Comparison of ENCODE assay signal across 12 cellular contexts in genomic region chr17:62800580-62800979, GRCh38. TPM values are rescaled to one million over a fixed set of nuclear protein-coding genes. Genes with fewer than 3 reads are reported as not detected.
A peak's percentile ranks its signal among the peaks of the same experiment; 100 is the strongest.
DNase-seq lines count a peak whose midpoint lies in the region; ATAC-seq and TF ChIP-seq lines count a peak whose summit lies in the region.
"Had no signal": no experiment of that assay in that cellular context is flagged by ENCODE, and none has a peak within 500 bp of the region (broad histone marks: within the 10 kb centered on the region; RNA-seq: fewer than 3 reads in every experiment).

No MANE protein-coding gene starts in this region.

- H3K4me2 ChIP-seq in PC-3 (ENCODE audit: low read length) = peak overlapping the region; percentile 75
- no peak overlapping the region for H3K4me2 ChIP-seq in smooth muscle cell

- 29% methylated on average over 7 of the region's 7 CpGs for WGBS in smooth muscle cell (ENCODE audit: low lambda C conversion rate)

- DNase-seq in NCI-H2107 treated with DMSO at 0.1 percent for 48 hours (lab: John Stamatoyannopoulos, UW; ENCODE audit: unreplicated experiment) (peak; percentile 10), NCI-H2107 (lab: John Stamatoyannopoulos, UW) (no peak), PC-3 (peak; percentile 96), foreskin keratinocyte (peak; percentile 71 to 80), smooth muscle cell (lab: John Stamatoyannopoulos, UW; ENCODE audit: unreplicated experiment) (no peak), Peyer's patch (no peak)
- no peak for DNase-seq in stimulated activated naive CD4-positive, alpha-beta T cell treated with Interleukin-2 at 50 U/mL for 16 hours (lab: John Stamatoyannopoulos, UW)
- DNase-seq: activated CD8-positive, alpha-beta memory T cell treated with anti-CD3 and anti-CD28 coated beads, Interleukin-2, amount 50 U/mL, for 48 hours; effector CD4-positive, alpha-beta T cell had no signal

- H3K4me3 ChIP-seq in PC-3 (ENCODE audit: low read length) (peak overlapping the region; percentile 56), smooth muscle cell (no peak overlapping the region), Peyer's patch (no peak overlapping the region)
- H3K4me3 ChIP-seq: suprapubic skin had no signal

- H3K9me3 ChIP-seq in PC-3 (ENCODE audit: low read length) = no peaks in the 10 kb centered on the region
- H3K9me3 ChIP-seq in smooth muscle cell (replicated peaks; ENCODE audit: low read depth) = no peaks in the 10 kb centered on the region
- H3K9me3 ChIP-seq in Peyer's patch = no peaks in the 10 kb centered on the region
- H3K9me3 ChIP-seq: suprapubic skin had no signal

- intact Hi-C loops in PC-3 (cut with micrococcal nuclease) = no loop called here

- peak overlapping the region; percentile 39 for H3K9ac ChIP-seq in PC-3 (ENCODE audit: low read length)
- peak overlapping the region; percentile 69 for H3K9ac ChIP-seq in smooth muscle cell (ENCODE audit: low read depth)

- no peaks in the 10 kb centered on the region for H3K36me3 ChIP-seq in PC-3 (ENCODE audit: low read depth, low read length)
- no peaks in the 10 kb centered on the region for H3K36me3 ChIP-seq in smooth muscle cell (ENCODE audit: low read depth)
- no peaks in the 10 kb centered on the region for H3K36me3 ChIP-seq in Peyer's patch
- H3K36me3 ChIP-seq: suprapubic skin had no signal

- H3K79me2 ChIP-seq in PC-3 (ENCODE audit: low read length) (no peaks in the 10 kb centered on the region), smooth muscle cell (ENCODE audit: low read depth) (no peaks in the 10 kb centered on the region)

- peak; percentile 99 for ATAC-seq in PC-3
- ATAC-seq in foreskin keratinocyte = peak; percentile 95
- ATAC-seq in GM18909 (IDR thresholded peaks at IDR 0.05; ENCODE audit: poor library complexity, unreplicated experiment) = no peak
- ATAC-seq: sciatic nerve had no signal

- POLR2A ChIA-PET in PC-3 (lab: Charles Lee; ENCODE audit: unreplicated experiment) = no interaction called here

- H4K20me1 ChIP-seq in PC-3 (ENCODE audit: low read length) (no peaks in the 10 kb centered on the region), smooth muscle cell (ENCODE audit: low read depth) (no peaks in the 10 kb centered on the region)

- H3K4me1 ChIP-seq in PC-3 (ENCODE audit: insufficient read depth, low read length) (peaks cover 12% of the 10 kb centered on the region), foreskin keratinocyte (no peaks in the 10 kb centered on the region), smooth muscle cell (ENCODE audit: low read depth) (peaks cover 8% of the 10 kb centered on the region), Peyer's patch (no peaks in the 10 kb centered on the region)

- H3K27ac ChIP-seq in PC-3 (ENCODE audit: low read length) (peak overlapping the region; percentile 39), foreskin keratinocyte (peak overlapping the region; percentile 14), smooth muscle cell (ENCODE audit: low read depth) (peak overlapping the region; percentile 81), Peyer's patch (no peak overlapping the region)
- H3K27ac ChIP-seq: suprapubic skin had no signal

- CTCF ChIA-PET in PC-3 (lab: Charles Lee) = no interaction called here

- H2AFZ ChIP-seq in PC-3 (ENCODE audit: low read length) (peak overlapping the region; percentile 75), smooth muscle cell (ENCODE audit: low read depth) (no peak overlapping the region)

- H3K9me2 ChIP-seq in PC-3 (replicated peaks; ENCODE audit: low read length) = no peaks in the 10 kb centered on the region

- TF ChIP-seq POLR2A in Peyer's patch (IDR thresholded peaks at IDR 0.05) = no peak

- no peaks in the 10 kb centered on the region for H3K27me3 ChIP-seq in PC-3 (ENCODE audit: low read length)
- H3K27me3 ChIP-seq in foreskin keratinocyte = no peaks in the 10 kb centered on the region
- no peaks in the 10 kb centered on the region for H3K27me3 ChIP-seq in smooth muscle cell (ENCODE audit: low read depth)
- H3K27me3 ChIP-seq in Peyer's patch = no peaks in the 10 kb centered on the region

- TF ChIP-seq CTCF in PC-3 (conservative IDR thresholded peaks at IDR 0.05; ENCODE audit: low read depth, low read length) (no peak), foreskin keratinocyte (conservative IDR thresholded peaks at IDR 0.05) (no peak), smooth muscle cell (IDR thresholded peaks at IDR 0.05; ENCODE audit: borderline replicate concordance, insufficient read depth, poor library complexity, severe bottlenecking) (no peak), Peyer's patch (IDR thresholded peaks at IDR 0.05) (no peak)

- no peaks in the 10 kb centered on the region for H3F3A ChIP-seq in PC-3 (ENCODE audit: low read length, unreplicated experiment)
- H3F3A ChIP-seq in smooth muscle cell (ENCODE audit: low read depth) = no peaks in the 10 kb centered on the region

- BruUV-seq in PC-3 (replicated peaks; lab: Mats Ljungman, UMichigan) = no TSS peak

RNA-seq across cellular contexts. Expression of gene MARCHF10, which starts 7.5 kb away (rescaled TPM):
- not detected in 2 replicates for total RNA-seq in PC-3 (2014; rRNA removed)
- not detected in 2 replicates for total RNA-seq in foreskin keratinocyte
- 0.03 TPM in 1 of 2 replicates, not detected in the other for polyA plus RNA-seq in foreskin keratinocyte
- total RNA-seq in smooth muscle cell = not detected in 2 replicates
- 0.26 TPM in 1 of 2 replicates, not detected in the other for polyA plus RNA-seq in smooth muscle cell
- total RNA-seq in Peyer's patch = not detected
- total RNA-seq: suprapubic skin had no signal

Comparison
In these comparisons a context has a peak if more than half of its experiments do, and no peak if none do; other contexts are left out.
1. DNase-seq: peak in NCI-H2107 treated with DMSO at 0.1 percent for 48 hours (single experiment), PC-3 (single experiment) and foreskin keratinocyte (2 of 2); none in NCI-H2107 (single experiment), smooth muscle cell (single experiment), stimulated activated naive CD4-positive, alpha-beta T cell treated with Interleukin-2 at 50 U/mL for 16 hours (single experiment) and Peyer's patch (0 of 3).
2. H3K27ac ChIP-seq: peak in PC-3 (single experiment), foreskin keratinocyte (single experiment) and smooth muscle cell (single experiment); none in Peyer's patch (0 of 4).